1 cellular context compared by ENCODE assay signal in the genomic region with DNA sequence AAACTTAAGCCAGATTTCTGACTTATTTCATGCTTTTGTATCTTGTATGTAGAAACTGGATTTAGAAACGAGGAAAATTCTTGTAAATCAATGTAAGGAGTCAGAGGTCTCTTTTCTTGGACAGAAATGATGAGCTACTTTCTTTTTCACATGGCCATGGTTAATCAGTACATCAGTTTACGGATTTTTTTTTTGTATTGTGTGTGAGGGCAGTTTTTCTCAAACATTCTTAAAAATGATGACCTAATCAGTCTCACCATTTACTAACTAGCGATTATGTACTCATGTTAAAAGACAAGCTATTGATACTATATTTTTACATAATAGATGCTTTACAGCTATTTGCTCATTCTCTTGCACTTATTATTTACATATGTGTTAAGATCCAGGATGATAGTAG.
TF ChIP-seq lines count a peak whose summit lies in the region.

No MANE protein-coding gene starts in this region.

TF ChIP-seq in HepG2, 621 proteins besides CTCF, POLR2A, EP300 and RAD21 (continued from another document):
- TF ChIP-seq, protein P1, sequence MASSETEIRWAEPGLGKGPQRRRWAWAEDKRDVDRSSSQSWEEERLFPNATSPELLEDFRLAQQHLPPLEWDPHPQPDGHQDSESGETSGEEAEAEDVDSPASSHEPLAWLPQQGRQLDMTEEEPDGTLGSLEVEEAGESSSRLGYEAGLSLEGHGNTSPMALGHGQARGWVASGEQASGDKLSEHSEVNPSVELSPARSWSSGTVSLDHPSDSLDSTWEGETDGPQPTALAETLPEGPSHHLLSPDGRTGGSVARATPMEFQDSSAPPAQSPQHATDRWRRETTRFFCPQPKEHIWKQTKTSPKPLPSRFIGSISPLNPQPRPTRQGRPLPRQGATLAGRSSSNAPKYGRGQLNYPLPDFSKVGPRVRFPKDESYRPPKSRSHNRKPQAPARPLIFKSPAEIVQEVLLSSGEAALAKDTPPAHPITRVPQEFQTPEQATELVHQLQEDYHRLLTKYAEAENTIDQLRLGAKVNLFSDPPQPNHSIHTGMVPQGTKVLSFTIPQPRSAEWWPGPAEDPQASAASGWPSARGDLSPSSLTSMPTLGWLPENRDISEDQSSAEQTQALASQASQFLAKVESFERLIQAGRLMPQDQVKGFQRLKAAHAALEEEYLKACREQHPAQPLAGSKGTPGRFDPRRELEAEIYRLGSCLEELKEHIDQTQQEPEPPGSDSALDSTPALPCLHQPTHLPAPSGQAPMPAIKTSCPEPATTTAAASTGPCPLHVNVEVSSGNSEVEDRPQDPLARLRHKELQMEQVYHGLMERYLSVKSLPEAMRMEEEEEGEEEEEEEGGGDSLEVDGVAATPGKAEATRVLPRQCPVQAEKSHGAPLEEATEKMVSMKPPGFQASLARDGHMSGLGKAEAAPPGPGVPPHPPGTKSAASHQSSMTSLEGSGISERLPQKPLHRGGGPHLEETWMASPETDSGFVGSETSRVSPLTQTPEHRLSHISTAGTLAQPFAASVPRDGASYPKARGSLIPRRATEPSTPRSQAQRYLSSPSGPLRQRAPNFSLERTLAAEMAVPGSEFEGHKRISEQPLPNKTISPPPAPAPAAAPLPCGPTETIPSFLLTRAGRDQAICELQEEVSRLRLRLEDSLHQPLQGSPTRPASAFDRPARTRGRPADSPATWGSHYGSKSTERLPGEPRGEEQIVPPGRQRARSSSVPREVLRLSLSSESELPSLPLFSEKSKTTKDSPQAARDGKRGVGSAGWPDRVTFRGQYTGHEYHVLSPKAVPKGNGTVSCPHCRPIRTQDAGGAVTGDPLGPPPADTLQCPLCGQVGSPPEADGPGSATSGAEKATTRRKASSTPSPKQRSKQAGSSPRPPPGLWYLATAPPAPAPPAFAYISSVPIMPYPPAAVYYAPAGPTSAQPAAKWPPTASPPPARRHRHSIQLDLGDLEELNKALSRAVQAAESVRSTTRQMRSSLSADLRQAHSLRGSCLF (CRISPR knock-in tag; IDR thresholded peaks at IDR 0.05; ENCODE audit: borderline replicate concordance), result no peak
- TF ChIP-seq, protein P2, sequence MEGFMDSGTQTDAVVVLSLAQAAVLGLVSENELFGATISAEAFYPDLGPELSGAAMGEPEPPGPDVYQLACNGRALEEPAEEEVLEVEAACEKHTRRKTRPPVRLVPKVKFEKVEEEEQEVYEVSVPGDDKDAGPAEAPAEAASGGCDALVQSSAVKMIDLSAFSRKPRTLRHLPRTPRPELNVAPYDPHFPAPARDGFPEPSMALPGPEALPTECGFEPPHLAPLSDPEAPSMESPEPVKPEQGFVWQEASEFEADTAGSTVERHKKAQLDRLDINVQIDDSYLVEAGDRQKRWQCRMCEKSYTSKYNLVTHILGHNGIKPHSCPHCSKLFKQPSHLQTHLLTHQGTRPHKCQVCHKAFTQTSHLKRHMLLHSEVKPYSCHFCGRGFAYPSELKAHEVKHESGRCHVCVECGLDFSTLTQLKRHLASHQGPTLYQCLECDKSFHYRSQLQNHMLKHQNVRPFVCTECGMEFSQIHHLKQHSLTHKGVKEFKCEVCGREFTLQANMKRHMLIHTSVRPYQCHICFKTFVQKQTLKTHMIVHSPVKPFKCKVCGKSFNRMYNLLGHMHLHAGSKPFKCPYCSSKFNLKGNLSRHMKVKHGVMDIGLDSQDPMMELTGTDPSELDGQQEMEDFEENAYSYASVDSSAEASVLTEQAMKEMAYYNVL (CRISPR knock-in tag; IDR thresholded peaks at IDR 0.05; ENCODE audit: borderline replicate concordance), result no peak
- no peak for TF ChIP-seq FOXK1 (CRISPR knock-in tag; IDR thresholded peaks at IDR 0.05; ENCODE audit: borderline replicate concordance, low read depth)
- TF ChIP-seq, protein P3, sequence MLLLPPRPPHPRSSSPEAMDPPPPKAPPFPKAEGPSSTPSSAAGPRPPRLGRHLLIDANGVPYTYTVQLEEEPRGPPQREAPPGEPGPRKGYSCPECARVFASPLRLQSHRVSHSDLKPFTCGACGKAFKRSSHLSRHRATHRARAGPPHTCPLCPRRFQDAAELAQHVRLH (CRISPR knock-in tag; IDR thresholded peaks at IDR 0.05; ENCODE audit: borderline replicate concordance, low read depth), result no peak
